ENCODE assay signal across 7 cellular contexts in the genomic region with DNA sequence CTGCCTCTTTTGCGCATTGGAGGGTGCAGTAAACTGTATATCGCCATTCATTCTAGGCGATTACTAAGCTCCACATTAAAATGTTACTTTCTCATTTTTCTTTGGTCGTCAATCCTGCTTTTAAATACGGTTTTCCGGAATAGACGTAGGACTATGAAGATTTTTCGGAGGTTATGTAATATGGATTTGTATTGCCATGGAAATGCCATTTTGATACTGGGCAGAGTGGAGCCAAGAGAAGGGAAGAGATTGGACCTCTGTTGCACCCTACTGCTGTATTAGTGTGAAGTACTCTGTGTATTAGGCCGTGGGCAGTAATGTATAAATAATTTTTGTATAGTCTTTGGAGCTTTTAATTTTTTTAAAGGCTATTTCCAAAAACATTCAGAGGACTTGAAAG. TPM values are rescaled to one million over a fixed set of nuclear protein-coding genes. Genes with fewer than 3 reads are reported as not detected.
A peak's percentile ranks its signal among the peaks of the same experiment; 100 is the strongest.
DNase-seq lines count a peak whose midpoint lies in the region; ATAC-seq and TF ChIP-seq lines count a peak whose summit lies in the region.

No MANE protein-coding gene starts in this region.

- H3K27ac ChIP-seq in left ventricle myocardium inferior (replicated peaks) (peak overlapping the region; percentile 91), substantia nigra (ENCODE audit: low read depth, low read length, poor library complexity, severe bottlenecking) (peak overlapping the region; percentile 97)

- H3K4me3 ChIP-seq in H7 (ENCODE audit: insufficient read depth, low read depth, low read length), result peak overlapping the region; percentile 95
- peak overlapping the region; percentile 87 for H3K4me3 ChIP-seq in left ventricle myocardium inferior

- ATAC-seq in HG03571 (IDR thresholded peaks at IDR 0.05; ENCODE audit: unreplicated experiment), result no peak

- no peak for TF ChIP-seq CTCF in left ventricle myocardium inferior (IDR thresholded peaks at IDR 0.05; ENCODE audit: borderline replicate concordance)

- H3K27me3 ChIP-seq in H7 (ENCODE audit: control insufficient read depth, insufficient read depth, low read length) (no peaks in the 10 kb centered on the region), left ventricle myocardium inferior (ENCODE audit: low read depth) (no peaks in the 10 kb centered on the region)

- intact Hi-C loops in left ventricle myocardium inferior (cut with micrococcal nuclease), result no loop called here

- no peaks in the 10 kb centered on the region for H3K9me3 ChIP-seq in left ventricle myocardium inferior (replicated peaks)

- H3K4me1 ChIP-seq in left ventricle myocardium inferior, result peaks cover 65% of the 10 kb centered on the region

- H3K36me3 ChIP-seq in H7 (replicated peaks; ENCODE audit: control insufficient read depth, insufficient read depth, low read length) (no peaks in the 10 kb centered on the region), left ventricle myocardium inferior (peaks cover 1% of the 10 kb centered on the region)

- peak; percentile 23 for DNase-seq in H7
- peak; percentile 3 for DNase-seq in RPMI7951 (ENCODE audit: low read depth)
- no peak for DNase-seq in left ventricle myocardium inferior
- no peak for DNase-seq in substantia nigra (lab: John Stamatoyannopoulos, UW)
- DNase-seq in activated CD8-positive, alpha-beta memory T cell treated with anti-CD3 and anti-CD28 coated beads, Interleukin-2, amount 50 U/mL, for 4 hours, result no peak
- no peak for DNase-seq in GDM1 (lab: John Stamatoyannopoulos, UW)

RNA-seq across cellular contexts. Expression of gene RBM25, which starts 1.0 kb away (rescaled TPM):
- 37.8 and 75.7 TPM in 2 replicates for total RNA-seq in H7 (2014; rRNA removed; shearing (Covaris generic))
- 13.6 and 22.9 TPM in 2 replicates for total RNA-seq in RPMI7951 (2014; rRNA removed; shearing (Covaris generic))
- 36.9 TPM for total RNA-seq in left ventricle myocardium inferior

RNA-seq across cellular contexts. Expression of gene ZFYVE1, which starts 32.4 kb away (rescaled TPM):
- total RNA-seq in H7 (2014; rRNA removed; shearing (Covaris generic)), result 6.4 and 7.5 TPM in 2 replicates
- total RNA-seq in RPMI7951 (2014; rRNA removed; shearing (Covaris generic)), result 7.3 and 8.1 TPM in 2 replicates
- total RNA-seq in left ventricle myocardium inferior, result 14.4 TPM

Comparison
In these comparisons a context has a peak if more than half of its experiments do, and no peak if none do; other contexts are left out.
1. DNase-seq: peak in H7 (single experiment) and RPMI7951 (single experiment); none in left ventricle myocardium inferior (single experiment), substantia nigra (0 of 49), activated CD8-positive, alpha-beta memory T cell treated with anti-CD3 and anti-CD28 coated beads, Interleukin-2, amount 50 U/mL, for 4 hours (single experiment) and GDM1 (single experiment).